In the genomic region with DNA sequence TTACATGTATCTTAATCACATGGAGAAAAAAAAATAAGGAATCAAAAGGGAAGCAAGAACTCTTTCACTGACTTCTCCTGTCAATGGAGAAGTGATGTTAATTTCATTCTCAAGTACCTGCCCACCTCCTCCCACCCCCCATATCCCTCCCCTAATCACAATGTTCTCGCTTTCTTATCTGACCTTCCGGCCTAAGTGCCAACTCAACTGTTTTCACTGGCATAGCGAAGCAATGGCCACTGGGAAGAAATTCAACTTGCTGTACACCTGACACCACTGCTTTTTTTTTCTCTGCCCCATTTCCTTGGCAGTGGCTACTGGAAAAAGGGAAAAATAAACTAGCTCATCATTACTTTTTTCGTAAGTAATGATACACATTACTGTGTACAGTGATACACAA, we compare ENCODE assay signal across 1 cellular context.
TF ChIP-seq lines count a peak whose summit lies in the region.

No MANE protein-coding gene starts in this region.

TF ChIP-seq in endothelial cell of umbilical vein, 7 proteins besides CTCF, POLR2A, EP300 and RAD21 (continued from another document):
- TF ChIP-seq EZH2 (IDR thresholded peaks at IDR 0.05; ENCODE audit: borderline replicate concordance, low read depth, low read length, severe bottlenecking) = no peak
TF ChIP-seq in endothelial cell of umbilical vein: peak in this region for 0.
